11 cellular contexts compared by ENCODE assay signal in the genomic region with DNA sequence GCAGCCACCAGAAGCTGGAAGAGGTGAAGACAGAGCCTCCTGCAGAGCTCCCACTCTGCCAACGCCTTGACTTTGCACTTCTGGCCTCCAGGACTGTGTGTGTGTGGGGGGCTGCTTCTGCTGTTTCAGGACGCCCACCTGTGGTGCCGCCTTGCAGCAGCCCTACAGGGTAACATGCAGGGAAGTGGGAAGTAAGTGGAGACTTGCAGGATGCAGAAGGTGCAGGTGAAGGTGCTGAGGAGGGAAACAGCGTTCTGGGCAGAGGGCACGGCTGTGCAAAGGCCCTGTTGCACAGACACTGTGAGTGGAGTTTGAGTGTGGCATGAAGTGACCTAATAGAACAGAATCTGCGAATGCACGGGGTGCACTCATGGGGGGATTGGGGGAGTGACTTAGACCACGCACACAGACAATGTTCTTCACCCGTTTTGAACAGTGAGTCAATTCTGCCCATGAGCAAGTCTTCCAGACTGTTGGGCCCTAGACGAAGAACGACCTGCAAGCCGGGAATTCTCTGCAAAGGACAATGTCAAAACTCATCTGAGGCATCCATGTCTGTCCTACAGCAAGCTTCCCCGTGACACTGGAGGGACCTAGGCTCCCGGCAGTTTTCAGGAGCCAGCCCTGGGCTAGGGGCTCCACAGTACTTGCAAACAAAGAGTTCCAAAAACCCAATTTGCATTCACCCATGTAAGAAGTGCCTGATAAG. TPM values are rescaled to one million over a fixed set of nuclear protein-coding genes. Genes with fewer than 3 reads are reported as not detected.
A peak's percentile ranks its signal among the peaks of the same experiment; 100 is the strongest.
DNase-seq lines count a peak whose midpoint lies in the region; ATAC-seq, FAIRE-seq and TF ChIP-seq lines count a peak whose summit lies in the region.
"Had no signal": no experiment of that assay in that cellular context is flagged by ENCODE, and none has a peak within 500 bp of the region (broad histone marks: within the 10 kb centered on the region; RNA-seq: fewer than 3 reads in every experiment).

No MANE protein-coding gene starts in this region.

- H3K9me3 ChIP-seq in HEK293 (ENCODE audit: control insufficient read depth, insufficient read depth, low read depth, low read length) (no peaks in the 10 kb centered on the region), smooth muscle cell (replicated peaks; ENCODE audit: low read depth) (no peaks in the 10 kb centered on the region)
- H3K9me3 ChIP-seq: MG63 had no signal

- no peak for DNase-seq in activated naive CD8-positive, alpha-beta T cell treated with anti-CD3 and anti-CD28 coated beads, Interleukin-2, amount 50 U/mL, for 24 hours
- DNase-seq in left lobe of liver (ENCODE audit: low spot score), result peak; percentile 44
- no peak for DNase-seq in smooth muscle cell (lab: John Stamatoyannopoulos, UW; ENCODE audit: unreplicated experiment)
- no peak for DNase-seq in H54 (ENCODE audit: insufficient read length, low spot score)
- no peak for DNase-seq in RCC 7860 (ENCODE audit: low spot score)
- DNase-seq: activated T-cell treated with anti-CD3 and anti-CD28 coated beads, Interleukin-2, amount 50 U/mL, for 72 hours; MG63; NCI-H774 had no signal

- FAIRE-seq in H54 (lab: Jason Lieb, UNC) (no peak), RCC 7860 (lab: Jason Lieb, UNC) (no peak)

- H3K27ac ChIP-seq in HEK293 (ENCODE audit: extremely low read depth, low read depth, low read length) (no peak overlapping the region), smooth muscle cell (ENCODE audit: low read depth) (no peak overlapping the region)

- H3K36me3 Mint-ChIP-seq in activated naive CD8-positive, alpha-beta T cell treated with anti-CD3 and anti-CD28 coated beads, Interleukin-2, amount 50 U/mL, for 24 hours (ENCODE audit: low read depth), result peaks cover 38% of the 10 kb centered on the region

- no peak overlapping the region for H2AFZ ChIP-seq in smooth muscle cell (ENCODE audit: low read depth)

- H3K9me3 Mint-ChIP-seq in activated naive CD8-positive, alpha-beta T cell treated with anti-CD3 and anti-CD28 coated beads, Interleukin-2, amount 50 U/mL, for 24 hours, result peaks cover 3% of the 10 kb centered on the region

- H3K4me2 ChIP-seq in smooth muscle cell, result peak overlapping the region; percentile 72

- H4K20me1 ChIP-seq in smooth muscle cell (ENCODE audit: low read depth), result no peaks in the 10 kb centered on the region

- no peak overlapping the region for H3K4me3 Mint-ChIP-seq in activated naive CD8-positive, alpha-beta T cell treated with anti-CD3 and anti-CD28 coated beads, Interleukin-2, amount 50 U/mL, for 24 hours
- H3K4me3 Mint-ChIP-seq: activated T-cell treated with anti-CD3 and anti-CD28 coated beads, Interleukin-2, amount 50 U/mL, for 72 hours had no signal

- H3F3A ChIP-seq in smooth muscle cell (ENCODE audit: low read depth), result peaks cover 7% of the 10 kb centered on the region

- no peak overlapping the region for H3K9ac ChIP-seq in smooth muscle cell (ENCODE audit: low read depth)

- H3K36me3 ChIP-seq in HEK293 (ENCODE audit: control insufficient read depth in 2 of 2, insufficient read depth in 1 of 2, low read length in 2 of 2), result no peaks in the 10 kb centered on the region; a peak in 1 of 3 replicates
- H3K36me3 ChIP-seq in smooth muscle cell (ENCODE audit: low read depth), result no peaks in the 10 kb centered on the region
- H3K36me3 ChIP-seq: MG63 had no signal

- H3K4me3 ChIP-seq in HEK293 (ENCODE audit: low read depth, low read length), result no peak overlapping the region
- H3K4me3 ChIP-seq in smooth muscle cell, result no peak overlapping the region
- H3K4me3 ChIP-seq: MG63 had no signal

- TF ChIP-seq CTCF in HEK293 (tag by site-specific recombination; IDR thresholded peaks at IDR 0.05) (no peak), smooth muscle cell (IDR thresholded peaks at IDR 0.05; ENCODE audit: borderline replicate concordance, insufficient read depth, poor library complexity, severe bottlenecking) (no peak)

- no peaks in the 10 kb centered on the region for H3K79me2 ChIP-seq in smooth muscle cell (ENCODE audit: low read depth)

- POLR2A ChIA-PET in HEK293 (lab: Yijun Ruan, JAX), result no interaction called here

- TF ChIP-seq POLR2A in H54 (IDR thresholded peaks at IDR 0.05; ENCODE audit: low read depth, low read length), result no peak

- ATAC-seq in activated naive CD8-positive, alpha-beta T cell treated with anti-CD3 and anti-CD28 coated beads, Interleukin-2, amount 50 U/mL, for 24 hours, result no peak
- ATAC-seq in left lobe of liver (no peak), GM19395 (IDR thresholded peaks at IDR 0.05; ENCODE audit: unreplicated experiment) (no peak)

- CTCF ChIA-PET in HEK293 (lab: Yijun Ruan, JAX), result interaction anchor here (0.5 kb wide), 1 partner anchor 311 kb away, joined by 3 read pairs; no protein-coding TSS in a partner anchor

- WGBS in smooth muscle cell (ENCODE audit: low lambda C conversion rate), result 92% methylated on average over 14 of the region's 14 CpGs

- H3K27ac Mint-ChIP-seq in activated naive CD8-positive, alpha-beta T cell treated with anti-CD3 and anti-CD28 coated beads, Interleukin-2, amount 50 U/mL, for 24 hours, result peak overlapping the region; percentile 24

- H3K4me1 ChIP-seq in HEK293 (ENCODE audit: control insufficient read depth, insufficient read depth, low read length) (no peaks in the 10 kb centered on the region), smooth muscle cell (ENCODE audit: low read depth) (peaks cover 10% of the 10 kb centered on the region)

- peaks cover 77% of the 10 kb centered on the region for H3K4me1 Mint-ChIP-seq in activated naive CD8-positive, alpha-beta T cell treated with anti-CD3 and anti-CD28 coated beads, Interleukin-2, amount 50 U/mL, for 24 hours

- no peaks in the 10 kb centered on the region for H3K27me3 Mint-ChIP-seq in activated naive CD8-positive, alpha-beta T cell treated with anti-CD3 and anti-CD28 coated beads, Interleukin-2, amount 50 U/mL, for 24 hours

- H3K27me3 ChIP-seq in smooth muscle cell (ENCODE audit: low read depth), result no peaks in the 10 kb centered on the region
- H3K27me3 ChIP-seq: MG63 had no signal

TF ChIP-seq in HEK293, 187 proteins besides CTCF, POLR2A, EP300 and RAD21:
- no peak for TF ChIP-seq SP3 (tag by site-specific recombination; IDR thresholded peaks at IDR 0.05)
- TF ChIP-seq, protein P1, sequence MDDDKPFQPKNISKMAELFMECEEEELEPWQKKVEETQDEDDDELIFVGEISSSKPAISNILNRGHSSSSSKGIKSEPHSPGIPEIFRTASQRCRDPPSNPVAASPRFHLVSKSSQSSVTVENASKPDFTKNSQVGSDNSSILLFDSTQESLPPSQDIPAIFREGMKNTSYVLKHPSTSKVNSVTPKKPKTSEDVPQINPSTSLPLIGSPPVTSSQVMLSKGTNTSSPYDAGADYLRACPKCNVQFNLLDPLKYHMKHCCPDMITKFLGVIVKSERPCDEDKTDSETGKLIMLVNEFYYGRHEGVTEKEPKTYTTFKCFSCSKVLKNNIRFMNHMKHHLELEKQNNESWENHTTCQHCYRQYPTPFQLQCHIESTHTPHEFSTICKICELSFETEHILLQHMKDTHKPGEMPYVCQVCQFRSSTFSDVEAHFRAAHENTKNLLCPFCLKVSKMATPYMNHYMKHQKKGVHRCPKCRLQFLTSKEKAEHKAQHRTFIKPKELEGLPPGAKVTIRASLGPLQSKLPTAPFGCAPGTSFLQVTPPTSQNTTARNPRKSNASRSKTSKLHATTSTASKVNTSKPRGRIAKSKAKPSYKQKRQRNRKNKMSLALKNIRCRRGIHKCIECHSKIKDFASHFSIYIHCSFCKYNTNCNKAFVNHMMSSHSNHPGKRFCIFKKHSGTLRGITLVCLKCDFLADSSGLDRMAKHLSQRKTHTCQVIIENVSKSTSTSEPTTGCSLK (tag by site-specific recombination; IDR thresholded peaks at IDR 0.05), result no peak
- no peak for TF ChIP-seq ZNF24 (tag by site-specific recombination; IDR thresholded peaks at IDR 0.05)
- peak; percentile 56 for TF ChIP-seq EGR2 (tag by site-specific recombination; IDR thresholded peaks at IDR 0.05; ENCODE audit: low read depth)
- no peak for TF ChIP-seq SP2 (tag by site-specific recombination; IDR thresholded peaks at IDR 0.05)
- no peak for TF ChIP-seq ZNF501 (tag by site-specific recombination; IDR thresholded peaks at IDR 0.05)
- no peak for TF ChIP-seq ZNF585B (tag by site-specific recombination; IDR thresholded peaks at IDR 0.05)
- TF ChIP-seq BCL11B (tag by site-specific recombination; IDR thresholded peaks at IDR 0.05; ENCODE audit: low read depth), result no peak
- peak; percentile 42; the same call in 1 of the 2 replicates for TF ChIP-seq ZFHX2 (tag by site-specific recombination; conservative IDR thresholded peaks at IDR 0.05)
- TF ChIP-seq ZNF623 (tag by site-specific recombination; IDR thresholded peaks at IDR 0.05), result peak; percentile 50
- TF ChIP-seq ZNF544 (tag by site-specific recombination; IDR thresholded peaks at IDR 0.05), result no peak

RNA-seq across cellular contexts. Expression of gene MBP, which starts 19.1 kb away (rescaled TPM):
- 24.1 TPM for total RNA-seq in left lobe of liver
- 4.5 and 5.1 TPM in 2 replicates for total RNA-seq in smooth muscle cell
- polyA plus RNA-seq in smooth muscle cell, result 1.4 and 6.3 TPM in 2 replicates
- total RNA-seq: Daoy had no signal
